8 cellular contexts compared by ENCODE assay signal in the genomic region with DNA sequence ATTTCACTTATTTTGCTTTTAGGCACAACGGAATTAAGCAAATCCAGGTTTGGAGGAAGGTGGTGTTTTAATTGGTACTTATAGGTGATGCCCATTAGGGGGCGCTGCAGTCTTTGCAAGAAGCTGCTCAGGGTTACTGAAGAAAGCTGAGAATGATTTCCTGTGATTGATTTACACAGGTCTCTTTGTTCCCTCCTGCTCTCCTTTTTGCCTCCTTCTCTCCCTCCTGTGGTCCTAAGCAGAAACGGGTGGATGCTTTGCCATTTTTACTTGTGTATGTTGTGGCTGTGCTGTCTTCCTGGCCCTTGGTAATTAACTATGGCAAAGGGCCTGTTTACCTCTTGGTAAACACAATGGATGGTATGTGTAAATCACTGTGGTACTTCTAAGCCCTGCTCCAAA.
A peak's percentile ranks its signal among the peaks of the same experiment; 100 is the strongest.
DNase-seq lines count a peak whose midpoint lies in the region; ATAC-seq and TF ChIP-seq lines count a peak whose summit lies in the region.

No MANE protein-coding gene starts in this region.

- H3K4me1 ChIP-seq in OCI-LY7 (ENCODE audit: insufficient read depth, low read length, poor library complexity, severe bottlenecking): no peaks in the 10 kb centered on the region

- TF ChIP-seq CTCF in OCI-LY7 (conservative IDR thresholded peaks at IDR 0.05; ENCODE audit: low read length): peak; percentile 96

- DNase-seq in COLO829 (ENCODE audit: low spot score) (peak; percentile 92), KBM-7 (peak; percentile 77), OCI-LY7 (ENCODE audit: low spot score) (peak; percentile 81), fibroblast of gingiva (ENCODE audit: low read depth) (peak; percentile 73)
- peak; percentile 48 for DNase-seq in activated T-cell treated with anti-CD3 and anti-CD28 coated beads, Interleukin-2, amount 50 U/mL, for 1 hour
- DNase-seq in natural killer cell treated with Interleukin-12 subunit alpha and Interleukin-12 subunit beta and Interleukin-15 and Interleukin-18, amount 100 ng/mL, for 72 hours (ENCODE audit: low spot score): peak; percentile 76
- peak; percentile 28 for DNase-seq in stimulated activated naive CD4-positive, alpha-beta T cell treated with Interleukin-2 at 50 U/mL for 16 hours (lab: John Stamatoyannopoulos, UW)

- H3K27me3 Mint-ChIP-seq in natural killer cell treated with Interleukin-12 subunit alpha and Interleukin-12 subunit beta and Interleukin-15 and Interleukin-18, amount 100 ng/mL, for 72 hours: no peaks in the 10 kb centered on the region

- intact Hi-C loops in OCI-LY7 (cut with micrococcal nuclease; ENCODE audit: unreplicated experiment): loop anchor here (1.0 to 5.0 kb wide), 2 partner anchors 153 to 255 kb away; no protein-coding TSS in a partner anchor

- H3K27ac ChIP-seq in OCI-LY7 (ENCODE audit: low read depth, low read length, poor library complexity, severe bottlenecking): no peak overlapping the region

- H3K36me3 ChIP-seq in OCI-LY7 (ENCODE audit: insufficient read depth, low read length): peaks cover 9% of the 10 kb centered on the region; the same call in 1 of the 2 replicates

- H3K4me3 ChIP-seq in OCI-LY7 (ENCODE audit: low read depth, low read length, poor library complexity, severe bottlenecking): no peak overlapping the region

- no peak overlapping the region for H3K27ac Mint-ChIP-seq in natural killer cell treated with Interleukin-12 subunit alpha and Interleukin-12 subunit beta and Interleukin-15 and Interleukin-18, amount 100 ng/mL, for 72 hours

- peaks cover 0 to 2% of the 10 kb centered on the region in 2 donors for H3K4me1 Mint-ChIP-seq in natural killer cell treated with Interleukin-12 subunit alpha and Interleukin-12 subunit beta and Interleukin-15 and Interleukin-18, amount 100 ng/mL, for 72 hours (ENCODE audit: low read depth in 2 of 2)

- BruUV-seq in OCI-LY7 (replicated peaks; lab: Mats Ljungman, UMichigan): no TSS peak

- POLR2A ChIA-PET in OCI-LY7 (lab: Charles Lee): interaction anchor here (0.5 to 0.6 kb wide), 2 partner anchors 152 to 361 kb away, joined by 3 to 4 read pairs; no protein-coding TSS in a partner anchor

- peak; percentile 56 to 59 for ATAC-seq in natural killer cell treated with Interleukin-12 subunit alpha and Interleukin-12 subunit beta and Interleukin-15 and Interleukin-18, amount 100 ng/mL, for 72 hours
- no peak for ATAC-seq in GM21619 (IDR thresholded peaks at IDR 0.05; ENCODE audit: unreplicated experiment)

- CTCF ChIA-PET in OCI-LY7 (lab: Charles Lee; ENCODE audit: unreplicated experiment): interaction anchor here (0.6 to 1.2 kb wide), 2 partner anchors 153 to 527 kb away, joined by 3 read pairs; no protein-coding TSS in a partner anchor

- H2AFZ ChIP-seq in OCI-LY7 (ENCODE audit: low read length): no peak overlapping the region

- no peaks in the 10 kb centered on the region for H3K79me2 ChIP-seq in OCI-LY7 (ENCODE audit: insufficient read depth, low read depth, low read length)

- in situ Hi-C loops in KBM-7 (cut with MboI; ENCODE audit: low pct_unique_long_range_greater_than_20kb, low sequenced_read_pairs): loop anchor here (10.0 kb wide), 1 partner anchor 248 kb away; no protein-coding TSS in a partner anchor

- no peaks in the 10 kb centered on the region for H3K36me3 Mint-ChIP-seq in natural killer cell treated with Interleukin-12 subunit alpha and Interleukin-12 subunit beta and Interleukin-15 and Interleukin-18, amount 100 ng/mL, for 72 hours

- H3K9me3 Mint-ChIP-seq in natural killer cell treated with Interleukin-12 subunit alpha and Interleukin-12 subunit beta and Interleukin-15 and Interleukin-18, amount 100 ng/mL, for 72 hours: no peaks in the 10 kb centered on the region

- no peak overlapping the region for H3K4me2 ChIP-seq in OCI-LY7 (ENCODE audit: low read length)

- no peak overlapping the region for H3K4me3 Mint-ChIP-seq in natural killer cell treated with Interleukin-12 subunit alpha and Interleukin-12 subunit beta and Interleukin-15 and Interleukin-18, amount 100 ng/mL, for 72 hours

- H4K20me1 ChIP-seq in OCI-LY7 (ENCODE audit: insufficient read depth, low read length): no peaks in the 10 kb centered on the region

- H3K9me2 ChIP-seq in OCI-LY7 (ENCODE audit: insufficient read depth, low read length): no peaks in the 10 kb centered on the region

- H3K9me3 ChIP-seq in OCI-LY7 (ENCODE audit: low read length): no peaks in the 10 kb centered on the region

Comparison
In these comparisons a context has a peak if more than half of its experiments do, and no peak if none do; other contexts are left out.
1. DNase-seq: peak in every context shown above with its lines; median percentile 92 in COLO829; 81 in OCI-LY7; 77 in KBM-7; 76 in natural killer cell treated with Interleukin-12 subunit alpha and Interleukin-12 subunit beta and Interleukin-15 and Interleukin-18, amount 100 ng/mL, for 72 hours; 73 in fibroblast of gingiva; 48 in activated T-cell treated with anti-CD3 and anti-CD28 coated beads, Interleukin-2, amount 50 U/mL, for 1 hour; 28 in stimulated activated naive CD4-positive, alpha-beta T cell treated with Interleukin-2 at 50 U/mL for 16 hours.